In the genomic region with DNA sequence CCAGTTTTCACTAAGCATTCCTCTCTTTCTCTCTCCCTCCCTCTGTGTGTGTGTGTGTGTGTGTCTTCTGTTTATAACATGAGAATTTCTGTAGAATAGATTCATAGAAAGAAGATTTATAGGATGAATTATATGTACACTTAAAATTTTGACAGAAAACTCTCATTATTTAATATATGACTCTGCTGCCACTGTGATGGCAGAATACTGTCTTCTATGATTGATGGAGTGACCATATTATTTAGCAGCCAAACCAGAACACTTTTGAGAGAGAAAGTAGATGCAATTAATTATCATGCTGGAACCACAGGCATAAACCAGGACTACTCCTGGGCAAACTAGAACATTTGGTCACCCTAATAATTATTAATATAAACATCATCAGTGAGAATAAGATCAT, we compare ENCODE assay signal across 12 cellular contexts. TPM values are rescaled to one million over a fixed set of nuclear protein-coding genes. Genes with fewer than 3 reads are reported as not detected.
"Had no signal": no experiment of that assay in that cellular context is flagged by ENCODE, and none has a peak within 500 bp of the region (broad histone marks: within the 10 kb centered on the region; RNA-seq: fewer than 3 reads in every experiment).

No MANE protein-coding gene starts in this region.

- H2AFZ ChIP-seq: GM23248 had no signal

- H3K4me1 ChIP-seq: HAP-1 had no signal

- H3K4me3 ChIP-seq: GM23248, HAP-1 had no signal

- DNase-seq: GM23248, GOT3, H7, HFFc6, IMR-90, KBM-7 had no signal

- H3K9ac ChIP-seq: GM23248, KMS-11 had no signal

- H3K4me2 ChIP-seq: KMS-11 had no signal

- ATAC-seq: HCT116 had no signal

- H3K36me3 ChIP-seq: HAP-1 had no signal

- FAIRE-seq: HTR-8/SVneo had no signal

- H3K27ac ChIP-seq: GM23248, KMS-11 had no signal

- H3K9me3 ChIP-seq: HAP-1 had no signal

RNA-seq across cellular contexts. Expression of a gene that starts 38.8 kb away (rescaled TPM):
- total RNA-seq: GM23248, H4, H7, HFFc6, HT-29, IMR-90 had no signal
- polyA plus RNA-seq: GM23248, IMR-90 had no signal
